ENCODE assay signal across 34 cellular contexts in genomic region chr11:27761356-27761755, GRCh38.
"Had no signal": no experiment of that assay in that cellular context is flagged by ENCODE, and none has a peak within 500 bp of the region (broad histone marks: within the 10 kb centered on the region; RNA-seq: fewer than 3 reads in every experiment).

No MANE protein-coding gene starts in this region.

- H3K27ac ChIP-seq: ascending aorta, cardiac muscle cell, VCaP had no signal

- H3K36me3 Mint-ChIP-seq: activated CD8-positive, alpha-beta memory T cell treated with anti-CD3 and anti-CD28 coated beads, Interleukin-2, amount 10 ng/mL, durations not matched to agents 7 days and 5 days; activated naive CD4-positive, alpha-beta T cell treated with anti-CD3 and anti-CD28 coated beads, Interleukin-2, amount 10 ng/mL, durations not matched to agents 7 days and 5 days; activated naive CD4-positive, alpha-beta T cell treated with anti-CD3 and anti-CD28 coated beads, Interleukin-2, amount 50 U/mL, for 24 hours; activated naive CD8-positive, alpha-beta T cell; activated naive CD8-positive, alpha-beta T cell treated with anti-CD3 and anti-CD28 coated beads, Interleukin-2, amount 10 ng/mL, durations not matched to agents 7 days and 5 days; brain had no signal

- H3K4me1 ChIP-seq: ascending aorta had no signal

- H3K36me3 ChIP-seq: ascending aorta, cardiac muscle cell had no signal

- ATAC-seq: activated CD8-positive, alpha-beta memory T cell treated with anti-CD3 and anti-CD28 coated beads, Interleukin-2, amount 10 ng/mL, durations not matched to agents 7 days and 5 days; activated CD8-positive, alpha-beta T cell treated with anti-CD3 and anti-CD28 coated beads, Interleukin-2, amount 10 ng/mL, durations not matched to agents 7 days and 5 days; activated naive CD8-positive, alpha-beta T cell treated with anti-CD3 and anti-CD28 coated beads, Interleukin-2, amount 50 U/mL, for 24 hours had no signal

- H3K4me1 Mint-ChIP-seq: activated B cell treated with CpG ODN at 0.5 μM for 24 hours; activated CD4-positive, alpha-beta memory T cell treated with anti-CD3 and anti-CD28 coated beads, Interleukin-2, amount 10 ng/mL, durations not matched to agents 7 days and 5 days; activated CD4-positive, alpha-beta T cell treated with anti-CD3 and anti-CD28 coated beads, Interleukin-2, amount 10 ng/mL, durations not matched to agents 24 days and 14 days; activated CD8-positive, alpha-beta memory T cell treated with anti-CD3 and anti-CD28 coated beads, Interleukin-2, amount 10 ng/mL, durations not matched to agents 7 days and 5 days; activated naive CD4-positive, alpha-beta T cell treated with anti-CD3 and anti-CD28 coated beads, Interleukin-2, amount 10 ng/mL, durations not matched to agents 7 days and 5 days; activated naive CD4-positive, alpha-beta T cell treated with anti-CD3 and anti-CD28 coated beads, Interleukin-2, amount 50 U/mL, for 24 hours; activated naive CD8-positive, alpha-beta T cell treated with anti-CD3 and anti-CD28 coated beads, Interleukin-2, amount 10 ng/mL, durations not matched to agents 7 days and 5 days; activated naive CD8-positive, alpha-beta T cell treated with anti-CD3 and anti-CD28 coated beads, Interleukin-2, amount 50 U/mL, for 24 hours; brain; central memory CD8-positive, alpha-beta T cell had no signal

- H3K9me3 Mint-ChIP-seq: activated B cell treated with CpG ODN at 0.5 μM for 24 hours; activated CD4-positive, alpha-beta memory T cell treated with anti-CD3 and anti-CD28 coated beads, Interleukin-2, amount 10 ng/mL, durations not matched to agents 7 days and 5 days; activated CD4-positive, alpha-beta T cell treated with anti-CD3 and anti-CD28 coated beads, Interleukin-2, amount 10 ng/mL, durations not matched to agents 24 days and 14 days; activated naive CD4-positive, alpha-beta T cell treated with anti-CD3 and anti-CD28 coated beads, Interleukin-2, amount 10 ng/mL, durations not matched to agents 7 days and 5 days; activated naive CD4-positive, alpha-beta T cell treated with anti-CD3 and anti-CD28 coated beads, Interleukin-2, amount 50 U/mL, for 24 hours; activated naive CD8-positive, alpha-beta T cell treated with anti-CD3 and anti-CD28 coated beads, Interleukin-2, amount 10 ng/mL, durations not matched to agents 7 days and 5 days; activated naive CD8-positive, alpha-beta T cell treated with anti-CD3 and anti-CD28 coated beads, Interleukin-2, amount 50 U/mL, for 24 hours; activated T-helper 2 cell treated with anti-CD3 and anti-CD28 coated beads, Interferon-gamma antibody, Interleukin-2, Interleukin-4, amounts not matched to agents 10 μg/mL and 5 μg/mL and 100 μg/mL, durations not matched to agents 14 hours and 24 hours and 36 hours; brain; T-helper 1 cell treated with Interleukin-12 subunit alpha and Interleukin-12 subunit beta and Interleukin-4 antibody, amounts not matched to agents 30 μg/mL and 1 μg/mL, for 36 hours; T-helper 2 cell treated with Interferon-gamma antibody and Interleukin-4, amounts not matched to agents 5 μg/mL and 100 μg/mL, for 36 hours had no signal

- H3K27me3 ChIP-seq: ascending aorta, cardiac muscle cell had no signal

- H3K4me3 ChIP-seq: ascending aorta, cardiac muscle cell had no signal

- H3K4me3 Mint-ChIP-seq: activated B cell treated with CpG ODN at 0.5 μM for 24 hours; activated CD4-positive, alpha-beta memory T cell treated with anti-CD3 and anti-CD28 coated beads, Interleukin-2, amount 10 ng/mL, durations not matched to agents 7 days and 5 days; activated CD4-positive, alpha-beta T cell treated with anti-CD3 and anti-CD28 coated beads, Interleukin-2, amount 10 ng/mL, durations not matched to agents 24 days and 14 days; activated CD8-positive, alpha-beta memory T cell treated with anti-CD3 and anti-CD28 coated beads, Interleukin-2, amount 10 ng/mL, durations not matched to agents 7 days and 5 days; activated CD8-positive, alpha-beta T cell treated with anti-CD3 and anti-CD28 coated beads, Interleukin-2, amount 10 ng/mL, durations not matched to agents 7 days and 5 days; activated naive CD4-positive, alpha-beta T cell treated with anti-CD3 and anti-CD28 coated beads, Interleukin-2, amount 10 ng/mL, durations not matched to agents 7 days and 5 days; activated naive CD4-positive, alpha-beta T cell treated with anti-CD3 and anti-CD28 coated beads, Interleukin-2, amount 50 U/mL, for 24 hours; activated naive CD8-positive, alpha-beta T cell; activated naive CD8-positive, alpha-beta T cell treated with anti-CD3 and anti-CD28 coated beads, Interleukin-2, amount 10 ng/mL, durations not matched to agents 7 days and 5 days; activated naive CD8-positive, alpha-beta T cell treated with anti-CD3 and anti-CD28 coated beads, Interleukin-2, amount 50 U/mL, for 24 hours; activated T-cell treated with anti-CD3 and anti-CD28 coated beads, Interleukin-2, amount 50 U/mL, for 24 hours; brain; central memory CD8-positive, alpha-beta T cell; T-helper 1 cell treated with Interleukin-12 subunit alpha and Interleukin-12 subunit beta and Interleukin-4 antibody, amounts not matched to agents 30 μg/mL and 1 μg/mL, for 36 hours; T-helper 2 cell treated with Interferon-gamma antibody and Interleukin-4, amounts not matched to agents 5 μg/mL and 100 μg/mL, for 36 hours had no signal

- DNase-seq: activated B cell treated with CpG ODN at 0.5 μM for 24 hours; activated CD4-positive, alpha-beta memory T cell treated with anti-CD3 and anti-CD28 coated beads, Interleukin-2, amount 10 ng/mL, durations not matched to agents 7 days and 5 days; activated CD4-positive, alpha-beta T cell treated with anti-CD3 and anti-CD28 coated beads for 4 hours; activated CD4-positive, alpha-beta T cell treated with anti-CD3 and anti-CD28 coated beads, Interleukin-2, amount 10 ng/mL, durations not matched to agents 24 days and 14 days; activated CD4-positive, alpha-beta T cell treated with anti-CD3 and anti-CD28 coated beads, Interleukin-2, amount 50 U/mL, for 48 hours; activated CD4-positive, CD25-positive, alpha-beta regulatory T cell treated with anti-CD3 and anti-CD28 coated beads, Interleukin-2, amount 50 U/mL, for 72 hours; activated CD8-positive, alpha-beta memory T cell treated with anti-CD3 and anti-CD28 coated beads for 24 hours; activated CD8-positive, alpha-beta memory T cell treated with anti-CD3 and anti-CD28 coated beads, Interleukin-2, amount 10 ng/mL, durations not matched to agents 7 days and 5 days; activated CD8-positive, alpha-beta memory T cell treated with anti-CD3 and anti-CD28 coated beads, Interleukin-2, amount 50 U/mL, for 48 hours; activated CD8-positive, alpha-beta T cell treated with anti-CD3 and anti-CD28 coated beads, Interleukin-2, amount 10 ng/mL, durations not matched to agents 7 days and 5 days; activated effector memory CD4-positive, alpha-beta T cell treated with Interleukin-2 at 50 U/mL for 16 hours; activated gamma-delta T cell; activated naive CD4-positive, alpha-beta T cell treated with anti-CD3 and anti-CD28 coated beads, Interleukin-2, amount 10 ng/mL, durations not matched to agents 7 days and 5 days; activated naive CD4-positive, alpha-beta T cell treated with Interleukin-2 at 50 U/mL for 16 hours; activated naive CD8-positive, alpha-beta T cell treated with anti-CD3 and anti-CD28 coated beads, Interleukin-2, amount 10 ng/mL, durations not matched to agents 7 days and 5 days; activated naive CD8-positive, alpha-beta T cell treated with anti-CD3 and anti-CD28 coated beads, Interleukin-2, amount 50 U/mL, for 24 hours; activated T-cell treated with anti-CD3 and anti-CD28 coated beads, Interleukin-2, amount 50 U/mL, for 24 hours; activated T-cell treated with anti-CD3 and anti-CD28 coated beads, Interleukin-2, amount 50 U/mL, for 48 hours; amygdala; caudate nucleus; cerebellar nuclear complex; T-helper 1 cell; T-helper 2 cell; T-helper 9 cell had no signal

- H3K27ac Mint-ChIP-seq: activated B cell treated with CpG ODN at 0.5 μM for 24 hours; activated CD4-positive, alpha-beta memory T cell treated with anti-CD3 and anti-CD28 coated beads, Interleukin-2, amount 10 ng/mL, durations not matched to agents 7 days and 5 days; activated CD4-positive, alpha-beta T cell treated with anti-CD3 and anti-CD28 coated beads, Interleukin-2, amount 10 ng/mL, durations not matched to agents 24 days and 14 days; activated CD8-positive, alpha-beta memory T cell treated with anti-CD3 and anti-CD28 coated beads, Interleukin-2, amount 10 ng/mL, durations not matched to agents 7 days and 5 days; activated CD8-positive, alpha-beta T cell treated with anti-CD3 and anti-CD28 coated beads, Interleukin-2, amount 10 ng/mL, durations not matched to agents 7 days and 5 days; activated naive CD4-positive, alpha-beta T cell treated with anti-CD3 and anti-CD28 coated beads, Interleukin-2, amount 10 ng/mL, durations not matched to agents 7 days and 5 days; activated naive CD4-positive, alpha-beta T cell treated with anti-CD3 and anti-CD28 coated beads, Interleukin-2, amount 50 U/mL, for 24 hours; activated naive CD8-positive, alpha-beta T cell; activated naive CD8-positive, alpha-beta T cell treated with anti-CD3 and anti-CD28 coated beads, Interleukin-2, amount 10 ng/mL, durations not matched to agents 7 days and 5 days; activated naive CD8-positive, alpha-beta T cell treated with anti-CD3 and anti-CD28 coated beads, Interleukin-2, amount 50 U/mL, for 24 hours; activated T-cell treated with anti-CD3 and anti-CD28 coated beads, Interleukin-2, amount 50 U/mL, for 24 hours; activated T-helper 2 cell treated with anti-CD3 and anti-CD28 coated beads, Interferon-gamma antibody, Interleukin-2, Interleukin-4, amounts not matched to agents 10 μg/mL and 5 μg/mL and 100 μg/mL, durations not matched to agents 14 hours and 24 hours and 36 hours; brain; T-helper 1 cell treated with Interleukin-12 subunit alpha and Interleukin-12 subunit beta and Interleukin-4 antibody, amounts not matched to agents 30 μg/mL and 1 μg/mL, for 36 hours; T-helper 2 cell treated with Interferon-gamma antibody and Interleukin-4, amounts not matched to agents 5 μg/mL and 100 μg/mL, for 36 hours had no signal

- H3K27me3 Mint-ChIP-seq: activated B cell treated with CpG ODN at 0.5 μM for 24 hours; activated CD4-positive, alpha-beta memory T cell treated with anti-CD3 and anti-CD28 coated beads, Interleukin-2, amount 10 ng/mL, durations not matched to agents 7 days and 5 days; activated CD4-positive, alpha-beta T cell treated with anti-CD3 and anti-CD28 coated beads, Interleukin-2, amount 10 ng/mL, durations not matched to agents 24 days and 14 days; activated CD8-positive, alpha-beta memory T cell treated with anti-CD3 and anti-CD28 coated beads, Interleukin-2, amount 10 ng/mL, durations not matched to agents 7 days and 5 days; activated naive CD4-positive, alpha-beta T cell treated with anti-CD3 and anti-CD28 coated beads, Interleukin-2, amount 10 ng/mL, durations not matched to agents 7 days and 5 days; activated naive CD8-positive, alpha-beta T cell; activated naive CD8-positive, alpha-beta T cell treated with anti-CD3 and anti-CD28 coated beads, Interleukin-2, amount 10 ng/mL, durations not matched to agents 7 days and 5 days; activated naive CD8-positive, alpha-beta T cell treated with anti-CD3 and anti-CD28 coated beads, Interleukin-2, amount 50 U/mL, for 24 hours; activated T-cell treated with anti-CD3 and anti-CD28 coated beads, Interleukin-2, amount 50 U/mL, for 24 hours; central memory CD8-positive, alpha-beta T cell had no signal
